In the genomic region with DNA sequence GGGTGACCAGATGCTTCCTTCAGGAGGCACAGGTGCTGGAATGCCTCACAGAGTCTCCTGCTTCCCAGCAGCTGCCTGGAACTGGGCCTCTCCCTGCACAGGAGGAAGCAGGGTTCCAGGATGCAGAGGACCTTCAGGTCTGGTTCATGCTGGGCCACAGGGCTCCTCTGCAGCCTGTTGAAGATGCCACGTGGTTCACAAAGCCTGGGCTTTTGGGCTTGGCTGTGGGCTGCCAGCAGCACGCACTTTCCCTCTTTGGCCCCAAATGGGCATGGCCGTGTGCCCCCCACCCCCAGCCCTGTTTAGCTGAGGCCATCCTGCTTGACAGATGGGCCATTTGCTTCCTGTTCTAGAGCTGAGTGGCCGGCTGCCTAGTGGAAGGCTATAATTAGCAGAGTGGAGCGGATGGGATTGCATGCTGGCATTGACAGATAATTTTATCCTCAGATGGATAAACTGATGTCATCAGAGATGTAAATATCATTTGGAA, we compare ENCODE assay signal across 1 cellular context.
TF ChIP-seq lines count a peak whose summit lies in the region.

No MANE protein-coding gene starts in this region.

TF ChIP-seq in GM23338, 12 proteins besides CTCF, POLR2A, EP300 and RAD21 (continued from another document):
- TF ChIP-seq REST (IDR thresholded peaks at IDR 0.05; ENCODE audit: unreplicated experiment) (no peak), EZH2phosphoT487 (IDR thresholded peaks at IDR 0.05; ENCODE audit: unreplicated experiment) (no peak), ZNF462 (CRISPR knock-in tag; IDR thresholded peaks at IDR 0.05) (no peak), STAT1 (IDR thresholded peaks at IDR 0.05; ENCODE audit: unreplicated experiment) (no peak), POLR2AphosphoS5 (IDR thresholded peaks at IDR 0.05; ENCODE audit: low read depth) (no peak), EZH2 (IDR thresholded peaks at IDR 0.05; ENCODE audit: low read depth, unreplicated experiment) (no peak)
TF ChIP-seq in GM23338: peak in this region for 0.
